ENCODE assay signal across 22 cellular contexts in genomic region chr13:79736356-79736755, GRCh38.
"Had no signal": no experiment of that assay in that cellular context is flagged by ENCODE, and none has a peak within 500 bp of the region (broad histone marks: within the 10 kb centered on the region; RNA-seq: fewer than 3 reads in every experiment).

No MANE protein-coding gene starts in this region.

- H3K4me1 ChIP-seq: gastrocnemius medialis, prostate gland, spleen, uterus had no signal

- H3K36me3 ChIP-seq: esophagus muscularis mucosa, gastrocnemius medialis, prostate gland, spleen, tibial artery, uterus had no signal

- H3K27ac ChIP-seq: esophagus muscularis mucosa, gastrocnemius medialis, prostate gland, spleen, tibial artery, uterus had no signal

- FAIRE-seq: islet of Langerhans, TTC549 had no signal

- DNase-seq: activated CD4-positive, alpha-beta T cell treated with anti-CD3 and anti-CD28 coated beads for 1 hour; activated CD4-positive, alpha-beta T cell treated with anti-CD3 and anti-CD28 coated beads, Interleukin-2, amount 50 U/mL, for 1 hour; activated CD8-positive, alpha-beta T cell treated with anti-CD3 and anti-CD28 coated beads, Interleukin-2, amount 10 ng/mL, durations not matched to agents 7 days and 5 days; activated gamma-delta T cell; aorta; central memory CD4-positive, alpha-beta T cell; dermis blood vessel endothelial cell; effector CD8-positive, alpha-beta T cell; gastrocnemius medialis; hypothalamus; natural killer cell; spleen; stimulated activated CD4-positive, alpha-beta T cell treated with anti-CD3 and anti-CD28 coated beads, Interleukin-4, amount 100 ng/mL, for 24 hours; T-cell; tibial artery; uterus had no signal

- H3K4me3 ChIP-seq: esophagus muscularis mucosa, gastrocnemius medialis, lung, prostate gland, spleen, tibial artery, uterus had no signal

- H3K27me3 ChIP-seq: esophagus muscularis mucosa, gastrocnemius medialis, spleen, tibial artery, uterus had no signal

- ATAC-seq: activated CD8-positive, alpha-beta T cell treated with anti-CD3 and anti-CD28 coated beads, Interleukin-2, amount 10 ng/mL, durations not matched to agents 7 days and 5 days; gastrocnemius medialis; left lobe of liver; natural killer cell; T-cell had no signal

- H3K9me3 ChIP-seq: prostate gland, spleen, tibial artery, uterus had no signal
